9 cellular contexts compared by ENCODE assay signal in genomic region chr9:120904061-120904998, GRCh38. TPM values are rescaled to one million over a fixed set of nuclear protein-coding genes. Genes with fewer than 3 reads are reported as not detected.
DNase-seq lines count a peak whose midpoint lies in the region; TF ChIP-seq lines count a peak whose summit lies in the region.
"Had no signal": no experiment of that assay in that cellular context is flagged by ENCODE, and none has a peak within 500 bp of the region (broad histone marks: within the 10 kb centered on the region; RNA-seq: fewer than 3 reads in every experiment).

No MANE protein-coding gene starts in this region.

- H2BK5ac ChIP-seq in neuronal stem cell (ENCODE audit: low read length), result no peak overlapping the region

- peak overlapping the region; percentile 81 for H2BK15ac ChIP-seq in neuronal stem cell (ENCODE audit: low read length)

- H3K36me3 ChIP-seq in DOHH2 (ENCODE audit: control insufficient read depth, low read length), result peaks cover 23% of the 10 kb centered on the region
- no peaks in the 10 kb centered on the region for H3K36me3 ChIP-seq in OCI-LY1 (ENCODE audit: insufficient read depth, low read length)
- H3K36me3 ChIP-seq in neuronal stem cell (replicated peaks in 1 of 2; ENCODE audit: control insufficient read depth in 2 of 2, insufficient read depth in 2 of 2, low read length in 2 of 2), result no peaks in the 10 kb centered on the region
- H3K36me3 ChIP-seq in smooth muscle cell (ENCODE audit: low read depth), result no peaks in the 10 kb centered on the region

- H3K4me3 ChIP-seq in DOHH2 (ENCODE audit: low read length) (peak overlapping the region; percentile 53), OCI-LY1 (ENCODE audit: low read depth, low read length, poor library complexity, severe bottlenecking) (no peak overlapping the region), neuronal stem cell (ENCODE audit: low read length in 2 of 2) (peak overlapping the region in 1 of 2 donors; percentile 20), smooth muscle cell (no peak overlapping the region)

- no peak overlapping the region for H3K4ac ChIP-seq in neuronal stem cell (ENCODE audit: low read length)

- WGBS in neuronal stem cell (ENCODE audit: extremely low coverage in 2 of 2, insufficient read length in 2 of 2, insufficient replicate concordance in 1 of 2), 2 donors, result no CpG with 5 or more reads among the region's 16 CpGs
- 88% methylated on average over 16 of the region's 16 CpGs for WGBS in smooth muscle cell (ENCODE audit: low lambda C conversion rate)

- H3F3A ChIP-seq in DOHH2 (ENCODE audit: control insufficient read depth, insufficient read depth) (peaks cover 30% of the 10 kb centered on the region), OCI-LY1 (ENCODE audit: insufficient read depth, low read length) (peaks cover 10% of the 10 kb centered on the region), smooth muscle cell (ENCODE audit: low read depth) (no peaks in the 10 kb centered on the region)

- peak; percentile 60 for DNase-seq in activated effector memory CD4-positive, alpha-beta T cell treated with Interleukin-2 at 50 U/mL for 16 hours
- DNase-seq in neuronal stem cell (ENCODE audit: low spot score) (no peak), smooth muscle cell (lab: John Stamatoyannopoulos, UW; ENCODE audit: unreplicated experiment) (no peak), GM10266 (ENCODE audit: extremely low spot score) (no peak), dedifferentiated amniotic fluid mesenchymal stem cell (ENCODE audit: extremely low spot score) (no peak)
- DNase-seq: hypothalamus, NCI-H748 treated with DMSO at 0.1 percent for 48 hours had no signal

- H3K79me1 ChIP-seq in neuronal stem cell (ENCODE audit: low read depth, low read length), result no peaks in the 10 kb centered on the region

- H3K9ac ChIP-seq in OCI-LY1 (ENCODE audit: low read length) (peak overlapping the region; percentile 63), neuronal stem cell (ENCODE audit: low read depth, low read length, poor library complexity) (peak overlapping the region; percentile 44), smooth muscle cell (ENCODE audit: low read depth) (no peak overlapping the region)

- H3K9me3 ChIP-seq in DOHH2 (ENCODE audit: control insufficient read depth, insufficient read depth, low read length), result no peaks in the 10 kb centered on the region
- H3K9me3 ChIP-seq in OCI-LY1 (ENCODE audit: low read length), result no peaks in the 10 kb centered on the region
- H3K9me3 ChIP-seq in neuronal stem cell (replicated peaks in 1 of 2; ENCODE audit: control insufficient read depth in 2 of 2, insufficient read depth in 1 of 2, low read depth in 1 of 2, low read length in 2 of 2), result no peaks in the 10 kb centered on the region
- no peaks in the 10 kb centered on the region for H3K9me3 ChIP-seq in smooth muscle cell (replicated peaks; ENCODE audit: low read depth)

- no peak overlapping the region for H2BK120ac ChIP-seq in neuronal stem cell (ENCODE audit: low read depth, low read length)

- H3K18ac ChIP-seq in neuronal stem cell (ENCODE audit: low read length), result peak overlapping the region; percentile 35

- H3K27ac ChIP-seq in DOHH2 (ENCODE audit: low read depth, low read length), result peak overlapping the region; percentile 94
- peak overlapping the region; percentile 97 for H3K27ac ChIP-seq in OCI-LY1 (ENCODE audit: low read depth, low read length, poor library complexity, severe bottlenecking)
- H3K27ac ChIP-seq in neuronal stem cell (replicated peaks; ENCODE audit: low read length), result no peak overlapping the region
- H3K27ac ChIP-seq in smooth muscle cell (ENCODE audit: low read depth), result no peak overlapping the region

- no peak overlapping the region for H4K91ac ChIP-seq in neuronal stem cell (ENCODE audit: low read depth, low read length, poor library complexity)

- no peaks in the 10 kb centered on the region for H4K20me1 ChIP-seq in DOHH2 (ENCODE audit: control insufficient read depth, insufficient read depth, low read depth, low read length)
- no peaks in the 10 kb centered on the region for H4K20me1 ChIP-seq in OCI-LY1 (ENCODE audit: insufficient read depth, low read length)
- no peaks in the 10 kb centered on the region for H4K20me1 ChIP-seq in smooth muscle cell (ENCODE audit: low read depth)

- H2BK12ac ChIP-seq in neuronal stem cell (ENCODE audit: low read length), result peak overlapping the region; percentile 10

- H4K8ac ChIP-seq in neuronal stem cell (ENCODE audit: low read depth, low read length), result no peak overlapping the region

- H3K4me2 ChIP-seq in DOHH2 (ENCODE audit: low read length) (peak overlapping the region; percentile 95), OCI-LY1 (ENCODE audit: low read length) (peak overlapping the region; percentile 49), neuronal stem cell (ENCODE audit: insufficient read depth, low read length, poor library complexity, severe bottlenecking) (no peak overlapping the region), smooth muscle cell (no peak overlapping the region)

- H2AK5ac ChIP-seq in neuronal stem cell (ENCODE audit: low read depth, low read length), result peak overlapping the region; percentile 56

- no peaks in the 10 kb centered on the region for H3K27me3 ChIP-seq in DOHH2 (ENCODE audit: control insufficient read depth, low read length)
- H3K27me3 ChIP-seq in OCI-LY1 (ENCODE audit: insufficient read depth, low read length), result no peaks in the 10 kb centered on the region
- H3K27me3 ChIP-seq in neuronal stem cell (ENCODE audit: control insufficient read depth in 3 of 3, insufficient read depth in 3 of 3, low read depth in 1 of 3, low read length in 3 of 3), result peaks cover 0 to 12% (median 2%) of the 10 kb centered on the region in 3 experiments
- H3K27me3 ChIP-seq in smooth muscle cell (ENCODE audit: low read depth), result no peaks in the 10 kb centered on the region

- no peak for TF ChIP-seq CTCF in DOHH2 (IDR thresholded peaks at IDR 0.05; ENCODE audit: low read depth, low read length, poor library complexity, severe bottlenecking)
- no peak for TF ChIP-seq CTCF in OCI-LY1 (IDR thresholded peaks at IDR 0.05; ENCODE audit: low read length)
- no peak for TF ChIP-seq CTCF in smooth muscle cell (IDR thresholded peaks at IDR 0.05; ENCODE audit: borderline replicate concordance, insufficient read depth, poor library complexity, severe bottlenecking)
- no peak for TF ChIP-seq CTCF in GM10266 (IDR thresholded peaks at IDR 0.05; ENCODE audit: control insufficient read depth, insufficient read depth, low read depth, missing control alignments)

- peak overlapping the region; percentile 91 for H3K23ac ChIP-seq in neuronal stem cell (ENCODE audit: low read depth, low read length, poor library complexity)

- H3K4me1 ChIP-seq in DOHH2 (ENCODE audit: control insufficient read depth, low read length) (peaks cover 75% of the 10 kb centered on the region), OCI-LY1 (ENCODE audit: insufficient read depth, low read length, severe bottlenecking) (peaks cover 61% of the 10 kb centered on the region), neuronal stem cell (ENCODE audit: control insufficient read depth in 2 of 2, insufficient read depth in 1 of 2, low read depth in 1 of 2, low read length in 2 of 2) (no peaks in the 10 kb centered on the region), smooth muscle cell (ENCODE audit: low read depth) (no peaks in the 10 kb centered on the region)

- no peaks in the 10 kb centered on the region for H3K9me2 ChIP-seq in DOHH2 (replicated peaks; ENCODE audit: control insufficient read depth, low read length)
- no peaks in the 10 kb centered on the region for H3K9me2 ChIP-seq in OCI-LY1 (ENCODE audit: low read depth, low read length)

- H3K79me2 ChIP-seq in DOHH2 (ENCODE audit: control insufficient read depth, low read length) (no peaks in the 10 kb centered on the region; the same call in 1 of the 2 replicates), OCI-LY1 (ENCODE audit: insufficient read depth, low read length) (no peaks in the 10 kb centered on the region), smooth muscle cell (ENCODE audit: low read depth) (no peaks in the 10 kb centered on the region)

- no peak overlapping the region for H3K14ac ChIP-seq in neuronal stem cell (ENCODE audit: low read length)

- H2AFZ ChIP-seq in OCI-LY1 (ENCODE audit: low read length), result no peak overlapping the region
- no peak overlapping the region for H2AFZ ChIP-seq in neuronal stem cell (ENCODE audit: low read length)
- no peak overlapping the region for H2AFZ ChIP-seq in smooth muscle cell (ENCODE audit: low read depth)

RNA-seq across cellular contexts. Expression of gene TRAF1, which starts 22.3 kb away (rescaled TPM):
- 2.0 TPM for polyA plus RNA-seq in neuronal stem cell (2013, experiment 1 of 2)
- polyA plus RNA-seq in neuronal stem cell (2013, experiment 2 of 2), result 2.0 TPM
- total RNA-seq in smooth muscle cell, result 5.4 and 5.9 TPM in 2 replicates
- 2.9 and 4.6 TPM in 2 replicates for polyA plus RNA-seq in smooth muscle cell

RNA-seq across cellular contexts. Expression of gene PHF19, which starts 27.3 kb away (rescaled TPM):
- 24.6 TPM for polyA plus RNA-seq in neuronal stem cell (2013, experiment 1 of 2)
- polyA plus RNA-seq in neuronal stem cell (2013, experiment 2 of 2), result 23.4 TPM
- 18.2 and 19.3 TPM in 2 replicates for total RNA-seq in smooth muscle cell
- polyA plus RNA-seq in smooth muscle cell, result 14.1 and 16.0 TPM in 2 replicates

Comparison
In these comparisons a context has a peak if more than half of its experiments do, and no peak if none do; other contexts are left out.
1. H3K27ac ChIP-seq: peak in DOHH2 (single experiment) and OCI-LY1 (single experiment); none in neuronal stem cell (single experiment) and smooth muscle cell (single experiment).
2. H3K4me2 ChIP-seq: peak in DOHH2 (single experiment) and OCI-LY1 (single experiment); none in neuronal stem cell (single experiment) and smooth muscle cell (single experiment).